In the genomic region with DNA sequence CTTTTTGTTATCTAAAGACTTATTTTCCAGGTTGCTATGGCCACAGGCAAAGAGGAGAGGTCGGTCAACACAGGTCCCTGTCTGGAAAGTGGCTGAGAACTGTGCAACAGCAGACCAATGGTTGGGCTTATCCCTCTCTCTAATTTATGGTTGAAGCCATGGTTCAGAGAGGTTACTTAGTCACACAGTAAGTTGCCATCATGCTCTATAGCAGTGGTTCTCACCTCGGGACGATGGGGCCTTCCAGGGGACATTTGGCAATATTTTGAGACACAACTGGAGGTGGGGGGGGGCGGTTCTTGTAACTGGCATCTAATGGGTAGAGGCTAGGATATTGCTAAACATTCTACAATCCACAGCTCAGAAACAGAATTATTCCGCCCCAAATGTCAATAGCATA, we compare ENCODE assay signal across 9 cellular contexts. TPM values are rescaled to one million over a fixed set of nuclear protein-coding genes. Genes with fewer than 3 reads are reported as not detected.
DNase-seq lines count a peak whose midpoint lies in the region; ATAC-seq and TF ChIP-seq lines count a peak whose summit lies in the region.
"Had no signal": no experiment of that assay in that cellular context is flagged by ENCODE, and none has a peak within 500 bp of the region (broad histone marks: within the 10 kb centered on the region; RNA-seq: fewer than 3 reads in every experiment).

No MANE protein-coding gene starts in this region.

- H3K4me1 ChIP-seq in GM23338 (ENCODE audit: insufficient read depth) (peaks cover 20% of the 10 kb centered on the region), adrenal gland (replicated peaks in 1 of 2) (peaks cover 39 to 43% of the 10 kb centered on the region in 2 donors)

- H3K9me3 Mint-ChIP-seq in GM23338 (no peaks in the 10 kb centered on the region; the same call in 2 of the 3 replicates), natural killer cell (no peaks in the 10 kb centered on the region), glutamatergic neuron (ENCODE audit: unreplicated experiment) (peaks cover 1% of the 10 kb centered on the region)

- peaks cover 16% of the 10 kb centered on the region for H4K20me1 ChIP-seq in GM23338 (replicated peaks; ENCODE audit: insufficient read depth)

- DNase-seq in GM23338 (ENCODE audit: low spot score) (no peak), adrenal gland (no peak), natural killer cell (no peak), SIG-M5 treated with dmso at 0.1 percent for 504 hours (lab: John Stamatoyannopoulos, UW; ENCODE audit: unreplicated experiment) (no peak), HuH-7.5 (ENCODE audit: low spot score) (no peak), glutamatergic neuron (no peak)

- H3K4me3 ChIP-seq in GM23338 (no peak overlapping the region; the same call in 1 of the 2 replicates), adrenal gland (peak overlapping the region in 1 of 4 donors; percentile 65)

- no peak for ATAC-seq in GM23338
- ATAC-seq in natural killer cell = no peak
- no peak for ATAC-seq in GM21576 (IDR thresholded peaks at IDR 0.05; ENCODE audit: unreplicated experiment)

- H3K27me3 Mint-ChIP-seq in GM23338 (ENCODE audit: insufficient read depth, low read depth, poor library complexity) = peaks cover 9% of the 10 kb centered on the region
- H3K27me3 Mint-ChIP-seq in natural killer cell (ENCODE audit: low read depth in 2 of 2) = no peaks in the 10 kb centered on the region
- peaks cover 8% of the 10 kb centered on the region for H3K27me3 Mint-ChIP-seq in glutamatergic neuron (ENCODE audit: unreplicated experiment)

- H3K36me3 ChIP-seq in GM23338 (ENCODE audit: insufficient read depth) = peaks cover 19% of the 10 kb centered on the region
- H3K36me3 ChIP-seq in adrenal gland (replicated peaks in 1 of 2) = no peaks in the 10 kb centered on the region

- peak overlapping the region; percentile 94 for H3K4me3 Mint-ChIP-seq in GM23338
- H3K4me3 Mint-ChIP-seq in natural killer cell = peak overlapping the region; percentile 93
- H3K4me3 Mint-ChIP-seq in glutamatergic neuron (ENCODE audit: unreplicated experiment) = no peak overlapping the region

- no peak for TF ChIP-seq CTCF in 22Rv1 (IDR thresholded peaks at IDR 0.05)
- TF ChIP-seq CTCF in GM23338 (conservative IDR thresholded peaks at IDR 0.05; ENCODE audit: low read depth in 2 of 2) = no peak
- no peak for TF ChIP-seq CTCF in adrenal gland (IDR thresholded peaks at IDR 0.05)
- TF ChIP-seq CTCF in natural killer cell (IDR thresholded peaks at IDR 0.05) = no peak
- TF ChIP-seq CTCF in glutamatergic neuron (IDR thresholded peaks at IDR 0.05; ENCODE audit: partially characterized antibody, unreplicated experiment) = no peak

- H3K4me1 Mint-ChIP-seq in GM23338 (peaks cover 11% of the 10 kb centered on the region), natural killer cell (peaks cover 11 to 17% of the 10 kb centered on the region in 2 donors), glutamatergic neuron (ENCODE audit: low read depth, unreplicated experiment) (no peaks in the 10 kb centered on the region)

- intact Hi-C loops in adrenal gland (cut with DNase I) = loop anchor here (10.0 kb wide), 3 partner anchors 137 to 1167 kb away; no protein-coding TSS in a partner anchor
- intact Hi-C loops in natural killer cell (cut with micrococcal nuclease) = no loop called here

- H3K27me3 ChIP-seq in GM23338 (ENCODE audit: insufficient read depth) = peaks cover 10% of the 10 kb centered on the region; the same call in 1 of the 2 replicates
- H3K27me3 ChIP-seq in adrenal gland = no peaks in the 10 kb centered on the region

- H3K36me3 Mint-ChIP-seq in GM23338 (ENCODE audit: low read depth) = peaks cover 16% of the 10 kb centered on the region
- H3K36me3 Mint-ChIP-seq in natural killer cell = no peaks in the 10 kb centered on the region
- peaks cover 5% of the 10 kb centered on the region for H3K36me3 Mint-ChIP-seq in glutamatergic neuron (ENCODE audit: unreplicated experiment)

- no peak overlapping the region; the same call in 1 of the 2 replicates for H2AFZ ChIP-seq in GM23338

- no peaks in the 10 kb centered on the region for H3K9me3 ChIP-seq in adrenal gland (replicated peaks in 1 of 3)

- no peak for TF ChIP-seq POLR2A in adrenal gland (IDR thresholded peaks at IDR 0.05)

- peak overlapping the region; percentile 87; the same call in 1 of the 2 replicates for H3K4me2 ChIP-seq in GM23338

- 58 to 73% (median 62%) methylated on average over 5 of the region's 5 CpGs for WGBS in adrenal gland, 4 donors

- peaks cover 33% of the 10 kb centered on the region for H3K79me2 ChIP-seq in GM23338 (replicated peaks; ENCODE audit: insufficient read depth)

- H3K27ac Mint-ChIP-seq in GM23338 (no peak overlapping the region), natural killer cell (no peak overlapping the region), glutamatergic neuron (ENCODE audit: unreplicated experiment) (no peak overlapping the region)

- H3K27ac ChIP-seq in 22Rv1 (peak overlapping the region; percentile 73), GM23338 (ENCODE audit: low read depth) (no peak overlapping the region), adrenal gland (peak overlapping the region in 3 of 5 donors; percentile 58 to 82 (median 67))

- no peaks in the 10 kb centered on the region for H3K9me2 ChIP-seq in GM23338 (ENCODE audit: insufficient read depth)

- H3F3A ChIP-seq in GM23338 (replicated peaks; ENCODE audit: low read depth) = no peaks in the 10 kb centered on the region

TF ChIP-seq in GM23338, 12 proteins besides CTCF, POLR2A, EP300 and RAD21 (continues in another document):
- no peak for TF ChIP-seq REST (IDR thresholded peaks at IDR 0.05; ENCODE audit: unreplicated experiment)
- no peak for TF ChIP-seq CREB1 (CRISPR knock-in tag; IDR thresholded peaks at IDR 0.05; ENCODE audit: low read depth)
- TF ChIP-seq JUNB (IDR thresholded peaks at IDR 0.05; ENCODE audit: unreplicated experiment) = no peak
- no peak for TF ChIP-seq EZH2phosphoT487 (IDR thresholded peaks at IDR 0.05; ENCODE audit: unreplicated experiment)
- no peak for TF ChIP-seq EZH2 (IDR thresholded peaks at IDR 0.05; ENCODE audit: low read depth, unreplicated experiment)
- no peak for TF ChIP-seq STAT1 (IDR thresholded peaks at IDR 0.05; ENCODE audit: unreplicated experiment)
- no peak for TF ChIP-seq ZNF331 (CRISPR knock-in tag; IDR thresholded peaks at IDR 0.05; ENCODE audit: low read depth)

RNA-seq across cellular contexts. Expression of gene LDAF1, which starts 0.8 kb away (rescaled TPM):
- total RNA-seq in GM23338 (2014; rRNA removed; shearing (Covaris generic)) = 33.8 TPM in 2 replicates
- polyA plus RNA-seq in GM23338 (2016; fragmentation: Nextera tagmentation; extraction: Ambion mirVana) (20.5 and 23.6 TPM in 2 replicates), adrenal gland (10 to 100 TPM in 1 of 3 donors, 1 to 10 TPM in 2; 5.3 to 21.6 (median 8.3) TPM)
- total RNA-seq in adrenal gland (100 to 1,000 TPM in 4 of 8 donors, 10 to 100 TPM in 3, 1 to 10 TPM in 1; 9.7 to 194 (median 123) TPM), natural killer cell (10 to 100 TPM in 1 of 3 donors, 1 to 10 TPM in 2; 4.6 to 12.9 (median 5.9) TPM), glutamatergic neuron (ENCODE audit: unreplicated experiment) (23.2 TPM)

RNA-seq across cellular contexts. Expression of gene DNAH3, which starts 7.0 kb away (rescaled TPM):
- total RNA-seq in GM23338 (2014; rRNA removed; shearing (Covaris generic)) = 1.2 and 1.3 TPM in 2 replicates
- polyA plus RNA-seq in GM23338 (2016; fragmentation: Nextera tagmentation; extraction: Ambion mirVana) (0.70 and 1.0 TPM in 2 replicates), adrenal gland (under 1 TPM in 1 of 3 donors, not detected in 2; 0.32 TPM)
- total RNA-seq in adrenal gland (under 1 TPM in 4 of 8 donors, not detected in 4; 0.14 to 0.40 (median 0.20) TPM), natural killer cell (not detected), glutamatergic neuron (ENCODE audit: unreplicated experiment) (not detected)

RNA-seq across cellular contexts. Expression of gene ZP2, which starts 53.7 kb away (rescaled TPM):
- 0.16 TPM in 1 of 2 replicates, not detected in the other for total RNA-seq in GM23338 (2014; rRNA removed; shearing (Covaris generic))
- polyA plus RNA-seq in GM23338 (2016; fragmentation: Nextera tagmentation; extraction: Ambion mirVana) (not detected in 2 replicates), adrenal gland (not detected)
- total RNA-seq in adrenal gland (not detected), natural killer cell (not detected), glutamatergic neuron (ENCODE audit: unreplicated experiment) (not detected)
- total RNA-seq: mesenteric fat pad had no signal
